ENCODE assay signal across 8 cellular contexts in the genomic region with DNA sequence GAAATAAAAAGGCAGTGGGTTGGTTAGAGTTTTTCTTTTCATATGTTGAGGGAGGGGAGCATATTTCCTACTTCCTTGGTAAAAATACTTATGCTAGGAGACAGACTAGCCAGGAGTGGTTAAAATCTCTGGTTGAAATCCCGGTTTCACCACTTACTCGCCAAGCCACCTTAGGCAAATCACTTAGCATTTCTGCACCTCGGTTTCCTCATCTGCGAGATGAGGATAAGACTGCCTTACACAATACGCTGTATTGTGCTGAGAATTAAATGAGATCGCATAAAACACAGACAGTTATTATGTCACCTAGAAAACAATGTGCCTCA. TPM values are rescaled to one million over a fixed set of nuclear protein-coding genes. Genes with fewer than 3 reads are reported as not detected.
DNase-seq lines count a peak whose midpoint lies in the region; ATAC-seq and TF ChIP-seq lines count a peak whose summit lies in the region.

No MANE protein-coding gene starts in this region.

- DNase-seq in SK-N-MC (ENCODE audit: low read depth, low spot score) = no peak
- DNase-seq in fibroblast of lung (ENCODE audit: low read depth in 2 of 2) = no peak
- DNase-seq in psoas muscle = no peak
- no peak for DNase-seq in AG08395 (ENCODE audit: low spot score)
- DNase-seq in GM13976 (ENCODE audit: low spot score) = no peak
- DNase-seq in SIG-M5 (lab: John Stamatoyannopoulos, UW) = no peak

- H3K27me3 ChIP-seq in DOHH2 (ENCODE audit: control insufficient read depth, low read length) (peaks cover 73% of the 10 kb centered on the region), fibroblast of lung (ENCODE audit: control insufficient read depth, insufficient read depth, low read length) (peaks cover 3% of the 10 kb centered on the region), psoas muscle (ENCODE audit: insufficient read depth in 3 of 3, low read length in 2 of 3) (no peaks in the 10 kb centered on the region)

- H3K4me3 ChIP-seq in DOHH2 (ENCODE audit: low read length) (peak overlapping the region; percentile 13; the same call in 1 of the 2 replicates), SK-N-MC (peak overlapping the region; percentile 81), fibroblast of lung (replicated peaks in 1 of 4; ENCODE audit: control extremely low read depth in 1 of 4, insufficient read depth in 1 of 4, low read depth in 3 of 4, low read length in 4 of 4) (peak overlapping the region; percentile 64 to 77 (median 74)), psoas muscle (peak overlapping the region; percentile 80)

- H3F3A ChIP-seq in DOHH2 (ENCODE audit: control insufficient read depth, insufficient read depth) = no peaks in the 10 kb centered on the region

- no peaks in the 10 kb centered on the region for H3K79me2 ChIP-seq in DOHH2 (ENCODE audit: control insufficient read depth, low read length)
- H3K79me2 ChIP-seq in fibroblast of lung (ENCODE audit: control insufficient read depth, insufficient read depth, low read length) = peaks cover 57% of the 10 kb centered on the region

- in situ Hi-C loops in GM13976 (cut with MboI; ENCODE audit: low sequenced_read_pairs, unreplicated experiment) = no loop called here

- no peak overlapping the region for H3K27ac ChIP-seq in DOHH2 (ENCODE audit: low read depth, low read length)
- H3K27ac ChIP-seq in SK-N-MC = no peak overlapping the region
- H3K27ac ChIP-seq in fibroblast of lung (ENCODE audit: insufficient read depth, low read length) = no peak overlapping the region
- H3K27ac ChIP-seq in psoas muscle = no peak overlapping the region

- WGBS in psoas muscle, 3 donors = 47 to 65% (median 54%) methylated on average over 6 of the region's 6 CpGs

- TF ChIP-seq CTCF in DOHH2 (IDR thresholded peaks at IDR 0.05; ENCODE audit: low read depth, low read length, poor library complexity, severe bottlenecking) (no peak), fibroblast of lung (conservative IDR thresholded peaks at IDR 0.05 in 1 of 2, IDR thresholded peaks at IDR 0.05 in 1 of 2; ENCODE audit: low read depth in 1 of 2, low read length in 2 of 2) (no peak), psoas muscle (IDR thresholded peaks at IDR 0.05) (no peak), GM13976 (IDR thresholded peaks at IDR 0.05; ENCODE audit: borderline replicate concordance, control extremely low read depth, extremely low read depth, insufficient read depth, missing control alignments) (no peak)

- ATAC-seq in psoas muscle = no peak
- no peak for ATAC-seq in HG02938 (IDR thresholded peaks at IDR 0.05; ENCODE audit: unreplicated experiment)

- H3K9me2 ChIP-seq in DOHH2 (replicated peaks; ENCODE audit: control insufficient read depth, low read length) = no peaks in the 10 kb centered on the region

- no peak overlapping the region for H2AFZ ChIP-seq in fibroblast of lung (ENCODE audit: low read length)

- no peaks in the 10 kb centered on the region for H3K36me3 ChIP-seq in DOHH2 (ENCODE audit: control insufficient read depth, low read length)
- H3K36me3 ChIP-seq in SK-N-MC (ENCODE audit: insufficient read depth, low read length) = no peaks in the 10 kb centered on the region
- no peaks in the 10 kb centered on the region for H3K36me3 ChIP-seq in fibroblast of lung (ENCODE audit: control insufficient read depth, insufficient read depth, low read length)
- H3K36me3 ChIP-seq in psoas muscle (ENCODE audit: insufficient read depth in 1 of 2, low read depth in 1 of 2) = no peaks in the 10 kb centered on the region

- H4K20me1 ChIP-seq in DOHH2 (ENCODE audit: control insufficient read depth, insufficient read depth, low read depth, low read length) (peaks cover 3% of the 10 kb centered on the region; the same call in 1 of the 2 replicates), fibroblast of lung (ENCODE audit: control insufficient read depth, extremely low read depth, insufficient read depth, low read length) (no peaks in the 10 kb centered on the region)

- intact Hi-C loops in psoas muscle (cut with DNase I) = loop anchor here in 1 of 2 donors (5.0 to 10.0 kb wide), 2 partner anchors 33 to 120 kb away; no protein-coding TSS in a partner anchor

- H3K9me3 ChIP-seq in DOHH2 (ENCODE audit: control insufficient read depth, insufficient read depth, low read length) (no peaks in the 10 kb centered on the region), SK-N-MC (ENCODE audit: low read depth, low read length) (no peaks in the 10 kb centered on the region), fibroblast of lung (ENCODE audit: control insufficient read depth, insufficient read depth, low read depth, low read length) (no peaks in the 10 kb centered on the region), psoas muscle (no peaks in the 10 kb centered on the region)

- peak overlapping the region; percentile 36; the same call in 1 of the 2 replicates for H3K4me2 ChIP-seq in DOHH2 (ENCODE audit: low read length)
- H3K4me2 ChIP-seq in fibroblast of lung (ENCODE audit: extremely low read depth, insufficient read depth, low read length) = peak overlapping the region; percentile 53

- H3K9ac ChIP-seq in SK-N-MC (ENCODE audit: insufficient read length) (peak overlapping the region; percentile 63), fibroblast of lung (ENCODE audit: insufficient read depth, low read length) (peak overlapping the region; percentile 1)

- peaks cover 31% of the 10 kb centered on the region for H3K4me1 ChIP-seq in DOHH2 (ENCODE audit: control insufficient read depth, low read length)
- H3K4me1 ChIP-seq in fibroblast of lung (ENCODE audit: control insufficient read depth, extremely low read depth, insufficient read depth, low read length) = peaks cover 23% of the 10 kb centered on the region
- peaks cover 25% of the 10 kb centered on the region for H3K4me1 ChIP-seq in psoas muscle

RNA-seq across cellular contexts. Expression of gene IFFO2, which starts 1.4 kb away (rescaled TPM):
- total RNA-seq in fibroblast of lung (5.6 and 5.8 TPM in 2 replicates), psoas muscle (10 to 100 TPM in 1 of 4 donors, 1 to 10 TPM in 3; 3.7 to 14.0 (median 6.8) TPM)
- polyA plus RNA-seq in fibroblast of lung (7.3 and 10.4 TPM in 2 replicates), psoas muscle (1 to 10 TPM in 2 of 3 donors, under 1 TPM in 1; 0.94 to 1.9 (median 1.2) TPM)
- polyA plus RNA-seq in fibroblast of lung (2012) = 7.1 and 8.5 TPM in 2 replicates
- 18.6 and 27.1 TPM in 2 replicates for polyA minus RNA-seq in fibroblast of lung (ENCODE audit: low replicate concordance)

RNA-seq across cellular contexts. Expression of gene ALDH4A1, which starts 52.7 kb away (rescaled TPM):
- total RNA-seq in fibroblast of lung (6.9 and 11.9 TPM in 2 replicates), psoas muscle (10 to 100 TPM; 31.9 to 81.1 (median 47.0) TPM)
- polyA plus RNA-seq in fibroblast of lung (6.9 and 8.3 TPM in 2 replicates), psoas muscle (10 to 100 TPM; 19.5 to 28.6 (median 22.7) TPM)
- polyA plus RNA-seq in fibroblast of lung (2012) = 11.6 and 12.9 TPM in 2 replicates
- polyA minus RNA-seq in fibroblast of lung (ENCODE audit: low replicate concordance) = 19.6 and 20.0 TPM in 2 replicates

Comparison
In these comparisons a context has a peak if more than half of its experiments do, and no peak if none do; other contexts are left out.
1. H3K4me3 ChIP-seq: peak in every context shown above with its lines; median percentile 81 in SK-N-MC; 80 in psoas muscle; 74 in fibroblast of lung; 13 in DOHH2.